Comparison of ENCODE assay signal across 1 cellular context in the genomic region with DNA sequence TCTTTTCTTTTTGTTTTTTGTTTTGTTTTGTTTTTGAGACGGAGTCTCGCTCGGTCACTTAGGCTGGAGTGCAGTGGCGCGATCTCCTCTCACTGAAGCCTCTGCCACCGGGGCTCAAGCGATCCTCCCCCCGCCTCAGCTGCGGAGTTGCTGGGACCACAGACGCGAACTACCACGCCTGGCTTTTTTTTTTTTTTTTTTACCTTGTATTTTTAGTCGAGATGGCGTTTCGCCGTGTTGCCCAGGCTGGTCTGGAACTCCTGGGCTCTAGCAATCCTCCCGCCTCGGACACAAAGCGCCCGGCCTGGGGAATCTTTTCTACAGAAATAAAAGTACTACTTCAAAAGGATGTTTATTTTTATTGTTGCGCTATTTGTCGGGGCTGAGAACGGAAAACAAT.
TF ChIP-seq lines count a peak whose summit lies in the region.

No MANE protein-coding gene starts in this region.

TF ChIP-seq in HCT116, 20 proteins besides CTCF, POLR2A, EP300 and RAD21 (continued from another document):
- TF ChIP-seq, protein P1, sequence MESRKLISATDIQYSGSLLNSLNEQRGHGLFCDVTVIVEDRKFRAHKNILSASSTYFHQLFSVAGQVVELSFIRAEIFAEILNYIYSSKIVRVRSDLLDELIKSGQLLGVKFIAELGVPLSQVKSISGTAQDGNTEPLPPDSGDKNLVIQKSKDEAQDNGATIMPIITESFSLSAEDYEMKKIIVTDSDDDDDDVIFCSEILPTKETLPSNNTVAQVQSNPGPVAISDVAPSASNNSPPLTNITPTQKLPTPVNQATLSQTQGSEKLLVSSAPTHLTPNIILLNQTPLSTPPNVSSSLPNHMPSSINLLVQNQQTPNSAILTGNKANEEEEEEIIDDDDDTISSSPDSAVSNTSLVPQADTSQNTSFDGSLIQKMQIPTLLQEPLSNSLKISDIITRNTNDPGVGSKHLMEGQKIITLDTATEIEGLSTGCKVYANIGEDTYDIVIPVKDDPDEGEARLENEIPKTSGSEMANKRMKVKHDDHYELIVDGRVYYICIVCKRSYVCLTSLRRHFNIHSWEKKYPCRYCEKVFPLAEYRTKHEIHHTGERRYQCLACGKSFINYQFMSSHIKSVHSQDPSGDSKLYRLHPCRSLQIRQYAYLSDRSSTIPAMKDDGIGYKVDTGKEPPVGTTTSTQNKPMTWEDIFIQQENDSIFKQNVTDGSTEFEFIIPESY (IDR thresholded peaks at IDR 0.05; ENCODE audit: extremely low read depth, insufficient replicate concordance, low read length) = no peak
TF ChIP-seq in HCT116: peak in this region for 0.
